Comparison of ENCODE assay signal across 8 cellular contexts in genomic region chr7:7349156-7349555, GRCh38.
"Had no signal": no experiment of that assay in that cellular context is flagged by ENCODE, and none has a peak within 500 bp of the region (broad histone marks: within the 10 kb centered on the region; RNA-seq: fewer than 3 reads in every experiment).

No MANE protein-coding gene starts in this region.

- H3K4me3 ChIP-seq: GM23248 had no signal

- FAIRE-seq: H54, HepG2 had no signal

- DNase-seq: GM23248, GOT3, H9, HCEC 1CT, KBM-7 had no signal

- H3K9ac ChIP-seq: GM23248 had no signal

- H3K27ac ChIP-seq: GM23248, HL-60 had no signal

- H2AFZ ChIP-seq: GM23248 had no signal
